In genomic region chr20:40085513-40085912, GRCh38 we compare ENCODE assay signal across 29 cellular contexts.
"Had no signal": no experiment of that assay in that cellular context is flagged by ENCODE, and none has a peak within 500 bp of the region (broad histone marks: within the 10 kb centered on the region; RNA-seq: fewer than 3 reads in every experiment).

No MANE protein-coding gene starts in this region.

- H3K4me3 ChIP-seq: colonic mucosa, coronary artery, dorsolateral prefrontal cortex, esophagus muscularis mucosa, esophagus squamous epithelium, gastrocnemius medialis, gastroesophageal sphincter, heart left ventricle, heart right ventricle had no signal

- H3K27ac ChIP-seq: colonic mucosa, coronary artery, dorsolateral prefrontal cortex, epithelial cell of prostate, esophagus muscularis mucosa, esophagus squamous epithelium, foreskin keratinocyte, gastrocnemius medialis, gastroesophageal sphincter, heart left ventricle, heart right ventricle had no signal

- H3K27me3 Mint-ChIP-seq: dendritic cell treated with granulocyte-macrophage colony-stimulating factor and Interleukin-4, amounts not matched to agents 40 ng/mL and 50 ng/mL, for 4 days; effector memory CD8-positive, alpha-beta T cell had no signal

- H3K36me3 ChIP-seq: colonic mucosa, esophagus muscularis mucosa, esophagus squamous epithelium, gastrocnemius medialis, gastroesophageal sphincter, heart left ventricle, heart right ventricle had no signal

- ATAC-seq: effector memory CD8-positive, alpha-beta T cell; esophagus mucosa; foreskin keratinocyte; gastrocnemius medialis; gastroesophageal sphincter; heart left ventricle; heart right ventricle had no signal

- H3K4me3 Mint-ChIP-seq: dendritic cell treated with granulocyte-macrophage colony-stimulating factor and Interleukin-4, amounts not matched to agents 40 ng/mL and 50 ng/mL, for 4 days; effector memory CD8-positive, alpha-beta T cell; endodermal cell had no signal

- H3K9me3 ChIP-seq: colonic mucosa, esophagus muscularis mucosa, gastrocnemius medialis, gastroesophageal sphincter, heart left ventricle, heart right ventricle had no signal

- H3K4me1 ChIP-seq: colonic mucosa, esophagus muscularis mucosa, esophagus squamous epithelium, foreskin keratinocyte, gastrocnemius medialis, gastroesophageal sphincter, heart left ventricle, heart right ventricle had no signal

- DNase-seq: colonic mucosa; cortex of kidney; dermis blood vessel endothelial cell; dorsolateral prefrontal cortex; effector CD4-positive, alpha-beta T cell; effector CD8-positive, alpha-beta T cell; effector memory CD4-positive, alpha-beta T cell; effector memory CD8-positive, alpha-beta T cell; endodermal cell; erythroblast; esophagus squamous epithelium; foreskin fibroblast; foreskin keratinocyte; foreskin melanocyte; gastrocnemius medialis; glutamatergic neuron; head of caudate nucleus; heart left ventricle; heart right ventricle had no signal

- H3K27me3 ChIP-seq: colonic mucosa, dorsolateral prefrontal cortex, esophagus muscularis mucosa, esophagus squamous epithelium, foreskin keratinocyte, gastrocnemius medialis, gastroesophageal sphincter, heart left ventricle had no signal

- FAIRE-seq: colon, endometrium, endothelial cell of umbilical vein, frontal cortex had no signal

- H3K27ac Mint-ChIP-seq: dendritic cell treated with granulocyte-macrophage colony-stimulating factor and Interleukin-4, amounts not matched to agents 40 ng/mL and 50 ng/mL, for 4 days; effector memory CD8-positive, alpha-beta T cell; endodermal cell had no signal
